In genomic region chr2:4903676-4904348, GRCh38 we compare ENCODE assay signal across 17 cellular contexts.
"Had no signal": no experiment of that assay in that cellular context is flagged by ENCODE, and none has a peak within 500 bp of the region (broad histone marks: within the 10 kb centered on the region; RNA-seq: fewer than 3 reads in every experiment).

No MANE protein-coding gene starts in this region.

- H3K4me2 ChIP-seq: smooth muscle cell had no signal

- H3K4me1 Mint-ChIP-seq: endodermal cell; immature natural killer cell; stimulated activated effector memory CD8-positive, alpha-beta T cell treated with anti-CD3 and anti-CD28 coated beads, Interleukin-12 subunit alpha, Interleukin-12 subunit beta, amount 100 ng/mL, for 72 hours had no signal

- H3K4me3 Mint-ChIP-seq: activated CD4-positive, alpha-beta memory T cell treated with anti-CD3 and anti-CD28 coated beads for 36 hours; activated T-cell treated with anti-CD3 and anti-CD28 coated beads, Interleukin-2, amount 50 U/mL, for 4 hours; endodermal cell; immature natural killer cell; neural crest cell; stimulated activated effector memory CD8-positive, alpha-beta T cell treated with anti-CD3 and anti-CD28 coated beads, Interleukin-12 subunit alpha, Interleukin-12 subunit beta, amount 100 ng/mL, for 72 hours had no signal

- H3K36me3 Mint-ChIP-seq: activated CD4-positive, alpha-beta memory T cell treated with anti-CD3 and anti-CD28 coated beads for 36 hours; immature natural killer cell; stimulated activated effector memory CD8-positive, alpha-beta T cell treated with anti-CD3 and anti-CD28 coated beads, Interleukin-12 subunit alpha, Interleukin-12 subunit beta, amount 100 ng/mL, for 72 hours had no signal

- H3K4me1 ChIP-seq: pancreas, transverse colon had no signal

- ATAC-seq: activated naive CD4-positive, alpha-beta T cell treated with anti-CD3 and anti-CD28 coated beads, Interleukin-2, amount 50 U/mL, for 72 hours; activated T-cell treated with anti-CD3 and anti-CD28 coated beads, Interleukin-2, amount 50 U/mL, for 4 hours; pancreas; stimulated activated effector memory CD8-positive, alpha-beta T cell treated with anti-CD3 and anti-CD28 coated beads, Interleukin-12 subunit alpha, Interleukin-12 subunit beta, amount 100 ng/mL, for 72 hours had no signal

- H3K9me3 ChIP-seq: pancreas, transverse colon had no signal

- H3K27me3 ChIP-seq: brain microvascular endothelial cell, transverse colon had no signal

- H3K4me3 ChIP-seq: pancreas, smooth muscle cell, transverse colon had no signal

- H3K36me3 ChIP-seq: brain microvascular endothelial cell, pancreas, transverse colon had no signal

- H3K9me3 Mint-ChIP-seq: endodermal cell, neural crest cell had no signal

- H3K27ac Mint-ChIP-seq: activated CD4-positive, alpha-beta memory T cell treated with anti-CD3 and anti-CD28 coated beads for 36 hours; activated naive CD4-positive, alpha-beta T cell treated with anti-CD3 and anti-CD28 coated beads, Interleukin-2, amount 50 U/mL, for 72 hours; endodermal cell; immature natural killer cell; stimulated activated effector memory CD8-positive, alpha-beta T cell treated with anti-CD3 and anti-CD28 coated beads, Interleukin-12 subunit alpha, Interleukin-12 subunit beta, amount 100 ng/mL, for 72 hours had no signal

- H3K27me3 Mint-ChIP-seq: activated CD4-positive, alpha-beta memory T cell treated with anti-CD3 and anti-CD28 coated beads for 36 hours had no signal

- DNase-seq: activated CD4-positive, alpha-beta memory T cell treated with anti-CD3 and anti-CD28 coated beads for 36 hours; activated effector memory CD4-positive, alpha-beta T cell treated with anti-CD3 and anti-CD28 coated beads, Interleukin-2, amount 50 U/mL, for 16 hours; activated T-cell treated with anti-CD3 and anti-CD28 coated beads, Interleukin-2, amount 50 U/mL, for 4 hours; amniotic stem cell; brain microvascular endothelial cell; endodermal cell; erythroblast; glutamatergic neuron; immature natural killer cell; mesenchymal stem cell; pancreas; transverse colon had no signal

- H3K27ac ChIP-seq: brain microvascular endothelial cell, pancreas, transverse colon, VCaP had no signal
